ENCODE assay signal across 19 cellular contexts in the genomic region with DNA sequence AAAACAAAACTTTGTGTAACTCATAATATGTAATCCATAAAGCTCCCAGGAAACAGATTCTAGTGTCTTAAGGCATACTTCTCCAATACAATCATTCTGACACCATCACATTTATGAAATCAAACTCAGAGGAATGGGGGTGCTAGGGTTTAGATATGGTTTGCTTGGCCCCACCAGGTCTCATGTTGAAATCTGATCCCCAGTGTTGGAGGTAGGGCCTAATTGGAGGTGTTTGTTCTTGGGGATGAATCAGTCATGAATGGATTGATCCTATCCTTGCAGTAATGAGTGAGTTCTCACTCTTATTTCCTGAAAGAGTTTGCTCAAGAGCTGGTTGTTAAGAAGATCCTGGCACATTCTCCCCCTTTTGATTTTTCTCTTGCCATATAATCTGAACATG.
A peak's percentile ranks its signal among the peaks of the same experiment; 100 is the strongest.
DNase-seq lines count a peak whose midpoint lies in the region; ATAC-seq and TF ChIP-seq lines count a peak whose summit lies in the region.
"Had no signal": no experiment of that assay in that cellular context is flagged by ENCODE, and none has a peak within 500 bp of the region (broad histone marks: within the 10 kb centered on the region; RNA-seq: fewer than 3 reads in every experiment).

No MANE protein-coding gene starts in this region.

- DNase-seq in HCEC 1CT = peak; percentile 15
- DNase-seq in SJSA1 (ENCODE audit: low read depth in 1 of 2, low spot score in 2 of 2) = no peak
- DNase-seq in foreskin keratinocyte = peak; percentile 59 to 68
- DNase-seq in trophoblast cell = no peak
- DNase-seq in NCI-H2081 (lab: John Stamatoyannopoulos, UW) = no peak
- DNase-seq in spleen = no peak
- DNase-seq: ACHN, AML-193, DMS 273 treated with DMSO at 0.1 percent for 48 hours, H9, NCI-H1105, NCI-H1694, NCI-H2107, NCI-H510A treated with DMSO at 0.1 percent for 48 hours, NCI-H82, OCI-M1 had no signal

- no peak overlapping the region for H3K4me2 ChIP-seq in trophoblast cell (ENCODE audit: low read length)

- TF ChIP-seq POLR2A in spleen (IDR thresholded peaks at IDR 0.05) = no peak

- peak overlapping the region; percentile 63 for H4K91ac ChIP-seq in trophoblast cell (ENCODE audit: low read depth, low read length)

- peak overlapping the region; percentile 79 for H2BK12ac ChIP-seq in trophoblast cell (ENCODE audit: low read length)

- intact Hi-C loops in spleen (cut with DNase I; ENCODE audit: low total_unique reads) = no loop called here

- peak overlapping the region; percentile 52 for H3K4ac ChIP-seq in trophoblast cell (ENCODE audit: low read depth, low read length)

- no peak overlapping the region for H3K23ac ChIP-seq in trophoblast cell (ENCODE audit: low read length)

- no peak for ATAC-seq in foreskin keratinocyte
- ATAC-seq in GM21528 (IDR thresholded peaks at IDR 0.05; ENCODE audit: low FRiP score, unreplicated experiment) = no peak
- ATAC-seq: K562 had no signal

- H3K4me1 ChIP-seq in SJSA1 (replicated peaks) (peaks cover 44% of the 10 kb centered on the region), foreskin keratinocyte (peaks cover 50% of the 10 kb centered on the region), trophoblast cell (ENCODE audit: control insufficient read depth in 1 of 2, insufficient read depth in 2 of 2, low read length in 2 of 2) (peaks cover 13 to 21% of the 10 kb centered on the region in 2 experiments), spleen (peaks cover 0 to 6% (median 0%) of the 10 kb centered on the region in 6 donors)

- H4K8ac ChIP-seq in trophoblast cell (ENCODE audit: low read depth, low read length) = no peak overlapping the region

- no peak overlapping the region for H3K9ac ChIP-seq in trophoblast cell (ENCODE audit: low read length)

- H2BK120ac ChIP-seq in trophoblast cell (ENCODE audit: insufficient read depth, low read length, poor library complexity) = peak overlapping the region; percentile 70

- H3K36me3 ChIP-seq in SJSA1 = no peaks in the 10 kb centered on the region
- H3K36me3 ChIP-seq in trophoblast cell (ENCODE audit: control insufficient read depth in 1 of 2, insufficient read depth in 2 of 2, low read length in 2 of 2) = no peaks in the 10 kb centered on the region
- no peaks in the 10 kb centered on the region for H3K36me3 ChIP-seq in spleen

- H3K27me3 ChIP-seq in SJSA1 (replicated peaks) = no peaks in the 10 kb centered on the region
- no peaks in the 10 kb centered on the region for H3K27me3 ChIP-seq in foreskin keratinocyte
- no peaks in the 10 kb centered on the region for H3K27me3 ChIP-seq in trophoblast cell (ENCODE audit: insufficient read depth, low read length)
- no peaks in the 10 kb centered on the region for H3K27me3 ChIP-seq in spleen (replicated peaks in 1 of 7)

- H3K9me3 ChIP-seq in SJSA1 (replicated peaks) = no peaks in the 10 kb centered on the region
- H3K9me3 ChIP-seq in trophoblast cell (ENCODE audit: insufficient read depth, low read depth, low read length) = peaks cover 2% of the 10 kb centered on the region
- peaks cover 0 to 5% (median 0%) of the 10 kb centered on the region in 8 donors for H3K9me3 ChIP-seq in spleen

- H2AK5ac ChIP-seq in trophoblast cell (ENCODE audit: low read length) = peak overlapping the region; percentile 64

- H2BK5ac ChIP-seq in trophoblast cell (ENCODE audit: low read depth, low read length, poor library complexity) = peak overlapping the region; percentile 52

- no peak overlapping the region for H3K18ac ChIP-seq in trophoblast cell (ENCODE audit: low read length)

- H3K27ac ChIP-seq in SJSA1 (peak overlapping the region; percentile 99; the same call in 1 of the 2 replicates), foreskin keratinocyte (no peak overlapping the region), trophoblast cell (ENCODE audit: low read depth, low read length) (no peak overlapping the region), spleen (no peak overlapping the region)
- H3K27ac ChIP-seq: C4-2B had no signal

- H4K12ac ChIP-seq in trophoblast cell (ENCODE audit: low read depth, low read length) = no peak overlapping the region

- no peak overlapping the region for H2AFZ ChIP-seq in trophoblast cell (ENCODE audit: insufficient read depth, low read length, poor library complexity)

- TF ChIP-seq CTCF in foreskin keratinocyte (conservative IDR thresholded peaks at IDR 0.05) = no peak
- TF ChIP-seq CTCF in spleen (IDR thresholded peaks at IDR 0.05 in 8 of 11, conservative IDR thresholded peaks at IDR 0.05 in 3 of 11) = no peak

- H3K4me3 ChIP-seq in SJSA1 (no peak overlapping the region), trophoblast cell (ENCODE audit: low read depth, low read length) (no peak overlapping the region), spleen (no peak overlapping the region)
- H3K4me3 ChIP-seq: K562 had no signal

- peaks cover 8% of the 10 kb centered on the region for H3K79me2 ChIP-seq in trophoblast cell (ENCODE audit: control insufficient read depth, insufficient read depth, low read length, poor library complexity)

- H3K79me1 ChIP-seq in trophoblast cell (ENCODE audit: low read length) = peaks cover 34% of the 10 kb centered on the region

- peak overlapping the region; percentile 40 for H3K14ac ChIP-seq in trophoblast cell (ENCODE audit: low read length)

Comparison
In these comparisons a context has a peak if more than half of its experiments do, and no peak if none do; other contexts are left out.
1. DNase-seq: peak in HCEC 1CT (single experiment) and foreskin keratinocyte (2 of 2); none in SJSA1 (0 of 2), trophoblast cell (0 of 2), NCI-H2081 (0 of 2) and spleen (single experiment).